1 cellular context compared by ENCODE assay signal in genomic region chr6:126628125-126628524, GRCh38.
TF ChIP-seq lines count a peak whose summit lies in the region.

No MANE protein-coding gene starts in this region.

TF ChIP-seq in GM12878, 131 proteins besides CTCF, POLR2A, EP300 and RAD21:
- no peak for TF ChIP-seq BMI1 (IDR thresholded peaks at IDR 0.05; ENCODE audit: borderline replicate concordance)
- peak; percentile 15; the same call in 1 of the 2 replicates for TF ChIP-seq SMC3 (IDR thresholded peaks at IDR 0.05; ENCODE audit: borderline replicate concordance, low read length)
